Comparison of ENCODE assay signal across 17 cellular contexts in genomic region chr11:13837286-13837685, GRCh38.
DNase-seq lines count a peak whose midpoint lies in the region; ATAC-seq, FAIRE-seq and TF ChIP-seq lines count a peak whose summit lies in the region.
"Had no signal": no experiment of that assay in that cellular context is flagged by ENCODE, and none has a peak within 500 bp of the region (broad histone marks: within the 10 kb centered on the region; RNA-seq: fewer than 3 reads in every experiment).

No MANE protein-coding gene starts in this region.

- no peaks in the 10 kb centered on the region for H3K79me1 ChIP-seq in IMR-90 (ENCODE audit: low read depth in 1 of 2, low read length in 2 of 2)

- H3K9me1 ChIP-seq in IMR-90 (ENCODE audit: insufficient read depth, low read length): no peaks in the 10 kb centered on the region

- H3K4me1 Mint-ChIP-seq in astrocyte (ENCODE audit: low read depth, unreplicated experiment): no peaks in the 10 kb centered on the region

- no peaks in the 10 kb centered on the region for H3K9me3 Mint-ChIP-seq in astrocyte (ENCODE audit: unreplicated experiment)

- no peak for TF ChIP-seq RAD21 in IMR-90 (IDR thresholded peaks at IDR 0.05; ENCODE audit: low read length)

- TF ChIP-seq POLR2A in IMR-90 (IDR thresholded peaks at IDR 0.05; ENCODE audit: low read depth, low read length): no peak

- H3K14ac ChIP-seq in IMR-90 (replicated peaks; ENCODE audit: low read depth, low read length): no peak overlapping the region

- H3K27ac Mint-ChIP-seq in astrocyte (ENCODE audit: unreplicated experiment): no peak overlapping the region

- no peak overlapping the region for H3K23ac ChIP-seq in IMR-90 (ENCODE audit: low read depth, low read length)

- no peak overlapping the region for H2AK9ac ChIP-seq in IMR-90 (replicated peaks; ENCODE audit: low read depth, low read length, poor library complexity)

- dilution Hi-C loops in IMR-90 (cut with HindIII; ENCODE audit: low sequenced_read_pairs, unreplicated experiment): no loop called here

- no peaks in the 10 kb centered on the region for H4K20me1 ChIP-seq in IMR-90 (ENCODE audit: insufficient read depth, low read length)
- H4K20me1 ChIP-seq in astrocyte (ENCODE audit: insufficient read depth, low read length): no peaks in the 10 kb centered on the region

- H3K4me3 ChIP-seq in IMR-90 (ENCODE audit: insufficient read depth, low read depth, low read length): no peak overlapping the region
- no peak overlapping the region for H3K4me3 ChIP-seq in astrocyte (ENCODE audit: insufficient read depth, low read depth, low read length)
- no peak overlapping the region for H3K4me3 ChIP-seq in kidney epithelial cell (ENCODE audit: low read depth, low read length)
- H3K4me3 ChIP-seq: cardiac muscle cell, thyroid gland had no signal

- H3K4me2 ChIP-seq in IMR-90 (ENCODE audit: low read depth, low read length) (no peak overlapping the region), astrocyte (ENCODE audit: low read length) (peak overlapping the region; percentile 57)

- H3K9me3 ChIP-seq in IMR-90 (ENCODE audit: control insufficient read depth, insufficient read depth, low read length) (no peaks in the 10 kb centered on the region), astrocyte (ENCODE audit: insufficient read depth, low read depth, low read length) (no peaks in the 10 kb centered on the region)
- H3K9me3 ChIP-seq: thyroid gland had no signal

- no peak overlapping the region for H2AK5ac ChIP-seq in IMR-90 (ENCODE audit: low read depth, low read length)

- no peak for FAIRE-seq in astrocyte (lab: Jason Lieb, UNC)
- FAIRE-seq: GM18507 had no signal

- H2BK15ac ChIP-seq in IMR-90 (ENCODE audit: low read depth, low read length): no peak overlapping the region

- H3K36me3 Mint-ChIP-seq in astrocyte (ENCODE audit: low read depth, unreplicated experiment): no peaks in the 10 kb centered on the region

- no TSS peak for BruUV-seq in IMR-90 (replicated peaks; lab: Mats Ljungman, UMichigan)

- H3K4me3 Mint-ChIP-seq in astrocyte (ENCODE audit: unreplicated experiment): no peak overlapping the region

- POLR2A ChIA-PET in IMR-90 (lab: Charles Lee; ENCODE audit: unreplicated experiment): no interaction called here

- no peak overlapping the region for H2BK120ac ChIP-seq in IMR-90 (ENCODE audit: low read depth, low read length)

- DNase-seq in Daoy (ENCODE audit: low read depth) (peak; percentile 50), IMR-90 (peak; percentile 22), astrocyte (ENCODE audit: low read depth) (peak; percentile 68), kidney epithelial cell (ENCODE audit: low read depth) (peak; percentile 89), NCI-H128 (lab: John Stamatoyannopoulos, UW; ENCODE audit: unreplicated experiment) (no peak), NCI-H526 (lab: John Stamatoyannopoulos, UW) (no peak)
- DNase-seq: activated naive CD4-positive, alpha-beta T cell treated with Interleukin-2 at 50 U/mL for 16 hours; DMS 273 treated with DMSO at 0.1 percent for 48 hours; NCI-H748 treated with DMSO at 0.1 percent for 48 hours; RPMI8226; stimulated activated CD4-positive, alpha-beta T cell treated with anti-CD3 and anti-CD28 coated beads, Interleukin-4, amount 100 ng/mL, for 24 hours; thyroid gland had no signal

- no peak overlapping the region for H4K5ac ChIP-seq in IMR-90 (ENCODE audit: low read depth, low read length)

- CTCF ChIA-PET in IMR-90 (lab: Yijun Ruan, JAX): no interaction called here

- H2AFZ ChIP-seq in IMR-90 (replicated peaks; ENCODE audit: low read length, poor library complexity) (no peak overlapping the region), astrocyte (ENCODE audit: low read depth, low read length) (no peak overlapping the region)

- intact Hi-C loops in IMR-90 (cut with micrococcal nuclease): no loop called here

- ATAC-seq in IMR-90 (ENCODE audit: low read depth): no peak
- ATAC-seq in GM19023 (IDR thresholded peaks at IDR 0.05; ENCODE audit: unreplicated experiment): no peak
- ATAC-seq in GM18868 (IDR thresholded peaks at IDR 0.05; ENCODE audit: unreplicated experiment): no peak
- ATAC-seq: activated CD4-positive, CD25-positive, alpha-beta regulatory T cell treated with anti-CD3 and anti-CD28 coated beads, Interleukin-2, amount 50 U/mL, for 24 hours had no signal

- H3K27me3 Mint-ChIP-seq in astrocyte (ENCODE audit: low read depth, unreplicated experiment): peaks cover 5% of the 10 kb centered on the region

- H3K9ac ChIP-seq in IMR-90 (ENCODE audit: low read depth, low read length) (no peak overlapping the region), astrocyte (ENCODE audit: low read length) (no peak overlapping the region)

- in situ Hi-C loops in IMR-90 (cut with MboI; ENCODE audit: low sequenced_read_pairs): no loop called here

- no peak overlapping the region for H3K56ac ChIP-seq in IMR-90 (ENCODE audit: extremely low read depth, insufficient read depth, low read length)

- no peaks in the 10 kb centered on the region for H3K79me2 ChIP-seq in astrocyte (ENCODE audit: insufficient read depth, low read length)

- H2BK5ac ChIP-seq in IMR-90 (ENCODE audit: low read depth, low read length, poor library complexity, severe bottlenecking): no peak overlapping the region

- no peak overlapping the region for H3K27ac ChIP-seq in IMR-90 (ENCODE audit: insufficient read depth, low read length)
- no peak overlapping the region for H3K27ac ChIP-seq in astrocyte (ENCODE audit: low read depth, low read length)
- H3K27ac ChIP-seq: cardiac muscle cell, thyroid gland had no signal

- H2BK20ac ChIP-seq in IMR-90 (ENCODE audit: low read depth, low read length): no peak overlapping the region

- H3K27me3 ChIP-seq in IMR-90 (ENCODE audit: control insufficient read depth, insufficient read depth, low read length) (no peaks in the 10 kb centered on the region), astrocyte (ENCODE audit: insufficient read depth, low read length) (no peaks in the 10 kb centered on the region), kidney epithelial cell (ENCODE audit: control insufficient read depth, insufficient read depth, low read length) (no peaks in the 10 kb centered on the region)
- H3K27me3 ChIP-seq: cardiac muscle cell, thyroid gland had no signal

- H3K36me3 ChIP-seq in IMR-90 (ENCODE audit: control insufficient read depth, insufficient read depth, low read length) (no peaks in the 10 kb centered on the region), astrocyte (ENCODE audit: insufficient read depth, low read length) (no peaks in the 10 kb centered on the region), kidney epithelial cell (ENCODE audit: control insufficient read depth, insufficient read depth, low read length) (no peaks in the 10 kb centered on the region)
- H3K36me3 ChIP-seq: cardiac muscle cell, thyroid gland had no signal

- H3K4ac ChIP-seq in IMR-90 (ENCODE audit: low read depth, low read length): no peak overlapping the region

- H4K91ac ChIP-seq in IMR-90 (ENCODE audit: insufficient read depth, low read depth, low read length): no peak overlapping the region

- no peak overlapping the region for H4K8ac ChIP-seq in IMR-90 (ENCODE audit: low read depth in 2 of 2, low read length in 2 of 2)

- WGBS in IMR-90 (ENCODE audit: extremely low coverage in 2 of 2, insufficient read length in 1 of 2), 2 experiments: 20% methylated on average over 1 of the region's 2 CpGs; no CpG with 5 or more reads in 1 of the 2 experiments

- H3K4me1 ChIP-seq in IMR-90 (ENCODE audit: control insufficient read depth, insufficient read depth, low read length): no peaks in the 10 kb centered on the region
- peaks cover 8% of the 10 kb centered on the region for H3K4me1 ChIP-seq in astrocyte (ENCODE audit: insufficient read depth, low read length)
- H3K4me1 ChIP-seq: thyroid gland had no signal

- TF ChIP-seq CTCF in IMR-90 (conservative IDR thresholded peaks at IDR 0.05; ENCODE audit: low read depth, low read length) (no peak), astrocyte (IDR thresholded peaks at IDR 0.05; ENCODE audit: insufficient read depth, low read depth, low read length) (no peak), kidney epithelial cell (IDR thresholded peaks at IDR 0.05; ENCODE audit: insufficient read depth, low read length, poor library complexity, severe bottlenecking) (no peak)

- H3K18ac ChIP-seq in IMR-90 (ENCODE audit: low read depth, low read length): no peak overlapping the region

TF ChIP-seq in IMR-90, 13 proteins besides CTCF, POLR2A, EP300 and RAD21:
- no peak for TF ChIP-seq USF2 (IDR thresholded peaks at IDR 0.05; ENCODE audit: low read depth, low read length)
- TF ChIP-seq FOS (IDR thresholded peaks at IDR 0.05; ENCODE audit: low read depth, low read length): no peak
- TF ChIP-seq MAFK (IDR thresholded peaks at IDR 0.05; ENCODE audit: low read depth, low read length): no peak
- TF ChIP-seq CEBPB (IDR thresholded peaks at IDR 0.05; ENCODE audit: low read depth, low read length): no peak
- no peak for TF ChIP-seq RFX5 (IDR thresholded peaks at IDR 0.05; ENCODE audit: low read depth, low read length)
- no peak for TF ChIP-seq MAZ (IDR thresholded peaks at IDR 0.05; ENCODE audit: borderline replicate concordance, low read depth, low read length)
- TF ChIP-seq SMC3 (IDR thresholded peaks at IDR 0.05; ENCODE audit: low read depth, low read length): no peak

Comparison
In these comparisons a context has a peak if more than half of its experiments do, and no peak if none do; other contexts are left out.
1. DNase-seq: peak in Daoy (single experiment), IMR-90 (single experiment), astrocyte (single experiment) and kidney epithelial cell (single experiment); none in NCI-H128 (single experiment) and NCI-H526 (0 of 2).